8 cellular contexts compared by ENCODE assay signal in the genomic region with DNA sequence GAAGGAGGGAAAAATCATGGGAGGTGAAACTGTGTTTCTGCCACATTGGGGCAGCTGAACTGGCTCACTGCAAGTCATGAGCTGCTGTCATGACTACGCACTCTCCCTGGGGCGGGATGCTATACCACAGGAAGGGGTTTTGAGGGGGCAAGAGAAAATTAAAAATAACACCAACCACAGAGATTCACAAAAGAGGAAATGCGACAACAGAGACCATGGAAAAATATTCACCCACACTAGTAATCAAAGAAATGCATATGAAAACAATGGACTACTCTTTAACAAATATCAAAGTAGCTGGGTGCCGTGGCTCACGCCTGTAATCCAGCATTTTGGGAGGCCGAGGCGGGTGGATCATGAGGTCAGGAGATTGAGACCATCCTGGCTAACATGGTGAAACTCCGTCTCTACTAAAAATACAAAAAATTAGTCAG.
DNase-seq lines count a peak whose midpoint lies in the region; ATAC-seq and TF ChIP-seq lines count a peak whose summit lies in the region.

No MANE protein-coding gene starts in this region.

- H3K27me3 ChIP-seq in neutrophil (no peaks in the 10 kb centered on the region), esophagus squamous epithelium (peaks cover 0 to 5% (median 0%) of the 10 kb centered on the region in 4 donors), osteoblast (ENCODE audit: insufficient read depth, low read length) (peaks cover 7% of the 10 kb centered on the region)

- DNase-seq in T-helper 17 cell (no peak), NCI-H1694 (lab: John Stamatoyannopoulos, UW) (no peak), esophagus squamous epithelium (lab: John Stamatoyannopoulos, UW) (no peak), osteoblast (ENCODE audit: insufficient read length, low spot score, missing footprints) (no peak)
- DNase-seq in effector CD4-positive, alpha-beta T cell = no peak

- H3K9me3 ChIP-seq in T-helper 17 cell (ENCODE audit: control insufficient read depth, low read length, poor library complexity, severe bottlenecking) = no peaks in the 10 kb centered on the region
- no peaks in the 10 kb centered on the region for H3K9me3 ChIP-seq in neutrophil
- H3K9me3 ChIP-seq in esophagus squamous epithelium = no peaks in the 10 kb centered on the region
- H3K9me3 ChIP-seq in osteoblast (ENCODE audit: low read depth, low read length) = no peaks in the 10 kb centered on the region

- TF ChIP-seq POLR2A in esophagus squamous epithelium (IDR thresholded peaks at IDR 0.05) = no peak

- peaks cover 4% of the 10 kb centered on the region for H3K27me3 Mint-ChIP-seq in T-helper 17 cell

- no peak overlapping the region for H2AFZ ChIP-seq in osteoblast (ENCODE audit: low read length)

- intact Hi-C loops in esophagus squamous epithelium (cut with DNase I) = no loop called here

- no peaks in the 10 kb centered on the region for H3K36me3 Mint-ChIP-seq in T-helper 17 cell (ENCODE audit: low read depth)

- WGBS in esophagus squamous epithelium, 2 donors = 52 to 80% methylated on average over 8 of the region's 8 CpGs

- H3K4me3 Mint-ChIP-seq in T-helper 17 cell = peak overlapping the region; percentile 51

- TF ChIP-seq CTCF in neutrophil (IDR thresholded peaks at IDR 0.05) (no peak), esophagus squamous epithelium (IDR thresholded peaks at IDR 0.05) (no peak), osteoblast (IDR thresholded peaks at IDR 0.05; ENCODE audit: extremely low read depth, low read depth, low read length) (no peak)

- peak overlapping the region; percentile 5 for H3K27ac Mint-ChIP-seq in T-helper 17 cell

- no peak overlapping the region for H3K4me2 ChIP-seq in osteoblast (ENCODE audit: insufficient read depth, low read length)

- H3K79me2 ChIP-seq in osteoblast (ENCODE audit: insufficient read depth, low read length) = no peaks in the 10 kb centered on the region

- no peaks in the 10 kb centered on the region for H4K20me1 ChIP-seq in osteoblast (ENCODE audit: insufficient read depth, low read length)

- peaks cover 49% of the 10 kb centered on the region for H3K36me3 ChIP-seq in neutrophil
- H3K36me3 ChIP-seq in esophagus squamous epithelium = no peaks in the 10 kb centered on the region
- H3K36me3 ChIP-seq in osteoblast (ENCODE audit: insufficient read depth, low read length) = no peaks in the 10 kb centered on the region

- H3K4me1 ChIP-seq in neutrophil (ENCODE audit: control insufficient read depth in 1 of 2, insufficient read depth in 1 of 2, low read depth in 1 of 2, low read length in 1 of 2) (peaks cover 73 to 93% of the 10 kb centered on the region in 2 experiments), esophagus squamous epithelium (peaks cover 0 to 4% (median 0%) of the 10 kb centered on the region in 3 donors), osteoblast (ENCODE audit: insufficient read depth, low read length) (no peaks in the 10 kb centered on the region)

- peaks cover 11% of the 10 kb centered on the region for H3K4me1 Mint-ChIP-seq in T-helper 17 cell

- H3K27ac ChIP-seq in neutrophil (peak overlapping the region; percentile 55), esophagus squamous epithelium (no peak overlapping the region), osteoblast (ENCODE audit: low read depth, low read length) (no peak overlapping the region)

- no peak overlapping the region for H3K4me3 ChIP-seq in neutrophil (ENCODE audit: low read depth in 1 of 2, low read length in 1 of 2)
- H3K4me3 ChIP-seq in esophagus squamous epithelium = no peak overlapping the region
- no peak overlapping the region for H3K4me3 ChIP-seq in osteoblast (ENCODE audit: insufficient read depth, low read length)

- peak; percentile 77 for ATAC-seq in GM18909 (IDR thresholded peaks at IDR 0.05; ENCODE audit: poor library complexity, unreplicated experiment)
- ATAC-seq in HG02981 (IDR thresholded peaks at IDR 0.05; ENCODE audit: unreplicated experiment) = peak; percentile 84
- ATAC-seq in T-helper 17 cell = peak; percentile 70
